ENCODE assay signal across 9 cellular contexts in the genomic region with DNA sequence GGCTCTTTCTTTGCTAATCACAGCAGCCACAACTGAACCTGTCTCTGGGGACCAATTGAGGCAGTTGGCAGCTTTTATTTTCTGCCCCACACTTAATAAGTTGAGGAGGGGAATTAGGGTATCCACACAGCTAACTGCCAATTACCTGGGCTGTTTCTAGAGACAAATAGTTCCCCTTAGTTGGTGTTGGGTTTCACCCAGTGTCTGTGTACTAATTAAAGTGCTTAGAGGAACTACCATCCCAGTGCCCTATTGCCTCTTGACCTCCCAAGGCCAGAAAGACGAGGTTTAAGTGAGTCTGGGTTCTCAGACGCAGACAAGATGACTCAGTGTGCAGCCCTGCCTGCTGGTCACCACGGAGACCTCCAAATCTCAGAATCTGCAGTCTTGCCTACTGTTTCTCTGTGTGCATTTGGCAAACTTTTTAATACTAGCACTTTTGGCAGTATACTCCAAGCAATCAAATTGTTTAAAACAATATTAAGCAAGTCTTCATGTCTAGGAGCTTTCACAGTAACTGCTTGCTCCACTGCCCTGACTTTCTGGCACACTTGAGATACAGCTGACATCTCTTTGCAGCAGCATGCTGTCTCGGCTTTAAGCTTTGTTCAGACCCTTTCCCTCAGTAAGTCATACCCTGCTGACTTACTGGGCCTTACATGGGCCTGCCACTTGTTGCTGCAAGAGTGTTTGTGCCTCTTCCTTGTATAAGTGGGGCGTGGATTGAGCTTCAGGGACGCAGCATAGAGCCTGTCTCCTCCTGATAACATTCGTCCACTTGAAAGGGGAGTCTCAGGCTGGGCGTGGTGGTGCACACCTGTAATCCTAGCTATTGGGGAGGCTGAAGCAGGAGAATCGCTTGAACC. TPM values are rescaled to one million over a fixed set of nuclear protein-coding genes. Genes with fewer than 3 reads are reported as not detected.
DNase-seq lines count a peak whose midpoint lies in the region; FAIRE-seq and TF ChIP-seq lines count a peak whose summit lies in the region.
"Had no signal": no experiment of that assay in that cellular context is flagged by ENCODE, and none has a peak within 500 bp of the region (broad histone marks: within the 10 kb centered on the region; RNA-seq: fewer than 3 reads in every experiment).

No MANE protein-coding gene starts in this region.

- H3K27me3 Mint-ChIP-seq in CD4-positive, alpha-beta memory T cell = no peaks in the 10 kb centered on the region

- H3K36me3 Mint-ChIP-seq in CD4-positive, alpha-beta memory T cell = peaks cover 0 to 5% of the 10 kb centered on the region in 2 donors

- POLR2A ChIA-PET in CD4-positive, alpha-beta memory T cell (lab: Charles Lee; ENCODE audit: partially characterized antibody) = no interaction called here

- no peak overlapping the region for H3K4me3 Mint-ChIP-seq in CD4-positive, alpha-beta memory T cell

- H3K27me3 ChIP-seq in CD4-positive, alpha-beta memory T cell (ENCODE audit: insufficient read depth, low read length) = no peaks in the 10 kb centered on the region

- DNase-seq in CD4-positive, alpha-beta memory T cell = no peak
- DNase-seq in RCC 7860 (ENCODE audit: low spot score) = peak; percentile 44
- peak; percentile 92 for DNase-seq in fibroblast of the aortic adventitia (ENCODE audit: low read depth)
- DNase-seq in renal cortical epithelial cell (ENCODE audit: low read depth) = peak; percentile 51
- no peak for DNase-seq in NCI-H1105 (lab: John Stamatoyannopoulos, UW)
- no peak for DNase-seq in NCI-H82 treated with DMSO at 0.1 percent for 48 hours (lab: John Stamatoyannopoulos, UW; ENCODE audit: unreplicated experiment)
- no peak for DNase-seq in DMS79 (lab: John Stamatoyannopoulos, UW)
- DNase-seq in ecto neural progenitor cell (ENCODE audit: low spot score) = no peak
- DNase-seq: NCI-H82 had no signal

- TF ChIP-seq CTCF in fibroblast of the aortic adventitia (IDR thresholded peaks at IDR 0.05; ENCODE audit: insufficient read depth, low read length) = no peak

- peak overlapping the region in 4 of 7 donors; percentile 1 to 68 (median 48) for H3K27ac Mint-ChIP-seq in CD4-positive, alpha-beta memory T cell

- intact Hi-C loops in CD4-positive, alpha-beta memory T cell (cut with micrococcal nuclease) = no loop called here

- no peaks in the 10 kb centered on the region for H3K9me3 ChIP-seq in CD4-positive, alpha-beta memory T cell (ENCODE audit: control insufficient read depth in 1 of 2, low read length in 2 of 2)

- peaks cover 0 to 5% (median 0%) of the 10 kb centered on the region in 8 donors for H3K9me3 Mint-ChIP-seq in CD4-positive, alpha-beta memory T cell

- FAIRE-seq in RCC 7860 (lab: Jason Lieb, UNC) = no peak

- CTCF ChIA-PET in CD4-positive, alpha-beta memory T cell (lab: Charles Lee; ENCODE audit: partially characterized antibody) = no interaction called here

- H3K4me1 Mint-ChIP-seq in CD4-positive, alpha-beta memory T cell = peaks cover 26 to 48% (median 41%) of the 10 kb centered on the region in 4 donors

- H3K36me3 ChIP-seq in CD4-positive, alpha-beta memory T cell (ENCODE audit: insufficient read depth, low read length) = no peaks in the 10 kb centered on the region

- peaks cover 9% of the 10 kb centered on the region for H3K4me1 ChIP-seq in CD4-positive, alpha-beta memory T cell (ENCODE audit: insufficient read depth, low read length)

- H3K27ac ChIP-seq in CD4-positive, alpha-beta memory T cell (ENCODE audit: low read depth, low read length) = no peak overlapping the region

- no peak overlapping the region for H3K4me3 ChIP-seq in CD4-positive, alpha-beta memory T cell (ENCODE audit: low read length in 2 of 2)
- no peak overlapping the region for H3K4me3 ChIP-seq in fibroblast of the aortic adventitia (ENCODE audit: low read depth, low read length)

RNA-seq across cellular contexts. Expression of gene STK35, which starts 31.9 kb away (rescaled TPM):
- total RNA-seq in CD4-positive, alpha-beta memory T cell = 10 to 100 TPM; 18.5 to 19.3 TPM
- polyA plus RNA-seq in CD4-positive, alpha-beta memory T cell = 1 to 10 TPM; 5.9 to 6.4 TPM
- 13.2 and 17.7 TPM in 2 replicates for total RNA-seq in fibroblast of the aortic adventitia (ENCODE audit: low replicate concordance)
- 15.6 and 36.2 TPM in 2 replicates for total RNA-seq in renal cortical epithelial cell

Comparison
In these comparisons a context has a peak if more than half of its experiments do, and no peak if none do; other contexts are left out.
1. DNase-seq: peak in RCC 7860 (single experiment), fibroblast of the aortic adventitia (single experiment) and renal cortical epithelial cell (single experiment); none in CD4-positive, alpha-beta memory T cell (0 of 5), NCI-H1105 (single experiment), NCI-H82 treated with DMSO at 0.1 percent for 48 hours (single experiment), DMS79 (single experiment) and ecto neural progenitor cell (single experiment).